ENCODE assay signal across 12 cellular contexts in the genomic region with DNA sequence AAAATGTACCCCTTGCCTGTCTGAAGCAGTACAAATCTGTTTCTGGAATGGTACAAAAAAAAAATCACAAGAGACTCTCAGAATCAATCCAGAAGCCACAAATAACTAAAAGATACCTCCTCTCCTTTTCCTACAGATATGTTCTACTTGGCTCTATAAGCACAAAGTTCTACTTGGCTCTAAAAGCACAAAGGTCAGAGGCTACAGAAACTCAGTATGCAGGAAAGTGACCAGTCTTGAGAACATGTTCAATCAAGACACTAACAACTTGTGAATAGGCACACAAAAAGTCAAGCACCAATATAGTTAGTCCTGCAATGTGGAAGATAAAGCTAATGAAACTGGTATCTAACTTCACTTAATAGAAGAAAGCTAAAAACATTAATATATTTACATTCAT. TPM values are rescaled to one million over a fixed set of nuclear protein-coding genes. Genes with fewer than 3 reads are reported as not detected.
DNase-seq lines count a peak whose midpoint lies in the region; ATAC-seq and TF ChIP-seq lines count a peak whose summit lies in the region.
"Had no signal": no experiment of that assay in that cellular context is flagged by ENCODE, and none has a peak within 500 bp of the region (broad histone marks: within the 10 kb centered on the region; RNA-seq: fewer than 3 reads in every experiment).

No MANE protein-coding gene starts in this region.

- H3K4me3 ChIP-seq in osteoblast (ENCODE audit: insufficient read depth, low read length) (no peak overlapping the region), neural progenitor cell (no peak overlapping the region)
- H3K4me3 ChIP-seq: ovary had no signal

- H3K4me1 ChIP-seq in osteoblast (ENCODE audit: insufficient read depth, low read length) (peaks cover 21% of the 10 kb centered on the region), neural progenitor cell (no peaks in the 10 kb centered on the region)

- H3K9me3 Mint-ChIP-seq in dendritic cell treated with granulocyte-macrophage colony-stimulating factor and Interleukin-4, amounts not matched to agents 40 ng/mL and 50 ng/mL, for 4 days, result peaks cover 3% of the 10 kb centered on the region
- H3K9me3 Mint-ChIP-seq in neural progenitor cell, result peaks cover 25% of the 10 kb centered on the region

- H3K27me3 ChIP-seq in osteoblast (ENCODE audit: insufficient read depth, low read length) (no peaks in the 10 kb centered on the region), neural progenitor cell (no peaks in the 10 kb centered on the region)
- H3K27me3 ChIP-seq: ovary had no signal

- H3K36me3 Mint-ChIP-seq in dendritic cell treated with granulocyte-macrophage colony-stimulating factor and Interleukin-4, amounts not matched to agents 40 ng/mL and 50 ng/mL, for 4 days (ENCODE audit: low read depth), result peaks cover 46% of the 10 kb centered on the region
- peaks cover 47% of the 10 kb centered on the region for H3K36me3 Mint-ChIP-seq in neural progenitor cell

- H3K4me1 Mint-ChIP-seq in dendritic cell treated with granulocyte-macrophage colony-stimulating factor and Interleukin-4, amounts not matched to agents 40 ng/mL and 50 ng/mL, for 4 days (ENCODE audit: low read depth), result peaks cover 32% of the 10 kb centered on the region
- H3K4me1 Mint-ChIP-seq in neural progenitor cell, result no peaks in the 10 kb centered on the region

- TF ChIP-seq CTCF in osteoblast (IDR thresholded peaks at IDR 0.05; ENCODE audit: extremely low read depth, low read depth, low read length), result no peak
- no peak for TF ChIP-seq CTCF in neural progenitor cell (IDR thresholded peaks at IDR 0.05)

- no peaks in the 10 kb centered on the region for H3F3A ChIP-seq in neural progenitor cell (ENCODE audit: low read depth)

- peak overlapping the region; percentile 80 for H3K4me2 ChIP-seq in osteoblast (ENCODE audit: insufficient read depth, low read length)
- H3K4me2 ChIP-seq in neural progenitor cell, result no peak overlapping the region

- intact Hi-C loops in dendritic cell treated with granulocyte-macrophage colony-stimulating factor and Interleukin-4, amounts not matched to agents 40 ng/mL and 50 ng/mL, for 4 days (cut with micrococcal nuclease), result loop anchor here (10.0 kb wide), 1 partner anchor 350 kb away; no protein-coding TSS in a partner anchor

- H3K4me3 Mint-ChIP-seq in dendritic cell treated with granulocyte-macrophage colony-stimulating factor and Interleukin-4, amounts not matched to agents 40 ng/mL and 50 ng/mL, for 4 days, result no peak overlapping the region
- no peak overlapping the region for H3K4me3 Mint-ChIP-seq in neural progenitor cell

- no peak overlapping the region for H2AFZ ChIP-seq in osteoblast (ENCODE audit: low read length)
- H2AFZ ChIP-seq in neural progenitor cell (replicated peaks), result no peak overlapping the region

- H3K9me3 ChIP-seq in osteoblast (ENCODE audit: low read depth, low read length) (no peaks in the 10 kb centered on the region), neural progenitor cell (ENCODE audit: low read depth) (peaks cover 6% of the 10 kb centered on the region)

- H3K79me2 ChIP-seq in osteoblast (ENCODE audit: insufficient read depth, low read length) (peaks cover 90% of the 10 kb centered on the region), neural progenitor cell (ENCODE audit: low read depth) (peaks cover 70% of the 10 kb centered on the region)

- H4K20me1 ChIP-seq in osteoblast (ENCODE audit: insufficient read depth, low read length), result peaks cover 28% of the 10 kb centered on the region
- H4K20me1 ChIP-seq in neural progenitor cell (ENCODE audit: low read depth), result peaks cover 10% of the 10 kb centered on the region

- no peaks in the 10 kb centered on the region for H3K27me3 Mint-ChIP-seq in dendritic cell treated with granulocyte-macrophage colony-stimulating factor and Interleukin-4, amounts not matched to agents 40 ng/mL and 50 ng/mL, for 4 days
- H3K27me3 Mint-ChIP-seq in neural progenitor cell (ENCODE audit: insufficient read depth, low read depth), result no peaks in the 10 kb centered on the region

- no peak for DNase-seq in osteoblast (ENCODE audit: insufficient read length, low spot score, missing footprints)
- no peak for DNase-seq in neural progenitor cell (ENCODE audit: low spot score)
- DNase-seq in OCI-M1 (lab: John Stamatoyannopoulos, UW), result no peak
- no peak for DNase-seq in cerebellum (ENCODE audit: low spot score)
- no peak for DNase-seq in GM19238 (ENCODE audit: insufficient read length, low spot score)
- DNase-seq: DND-41; effector CD8-positive, alpha-beta T cell; NCI-H1048; ovary had no signal

- H3K27ac ChIP-seq in osteoblast (ENCODE audit: low read depth, low read length) (peak overlapping the region; percentile 63), neural progenitor cell (no peak overlapping the region)
- H3K27ac ChIP-seq: ovary had no signal

- H3K27ac Mint-ChIP-seq in dendritic cell treated with granulocyte-macrophage colony-stimulating factor and Interleukin-4, amounts not matched to agents 40 ng/mL and 50 ng/mL, for 4 days, result peak overlapping the region; percentile 15
- no peak overlapping the region for H3K27ac Mint-ChIP-seq in neural progenitor cell

- H3K36me3 ChIP-seq in osteoblast (ENCODE audit: insufficient read depth, low read length), result peaks cover 20% of the 10 kb centered on the region
- H3K36me3 ChIP-seq in neural progenitor cell, result peaks cover 4% of the 10 kb centered on the region
- H3K36me3 ChIP-seq: ovary had no signal

- no peak overlapping the region for H3K9ac ChIP-seq in neural progenitor cell

- ATAC-seq in GM19035 (IDR thresholded peaks at IDR 0.05; ENCODE audit: unreplicated experiment) (peak; percentile 33), HG03135 (IDR thresholded peaks at IDR 0.05; ENCODE audit: unreplicated experiment) (peak; percentile 19)

RNA-seq across cellular contexts. Expression of gene PPP4R1, which starts 19.2 kb away (rescaled TPM):
- 138 and 143 TPM in 2 replicates for total RNA-seq in osteoblast
- total RNA-seq in neural progenitor cell (ENCODE audit: low replicate concordance), result 87.7 and 102 TPM in 2 replicates
- total RNA-seq in cerebellum, result 147 TPM
